40 cellular contexts compared by ENCODE assay signal in the genomic region with DNA sequence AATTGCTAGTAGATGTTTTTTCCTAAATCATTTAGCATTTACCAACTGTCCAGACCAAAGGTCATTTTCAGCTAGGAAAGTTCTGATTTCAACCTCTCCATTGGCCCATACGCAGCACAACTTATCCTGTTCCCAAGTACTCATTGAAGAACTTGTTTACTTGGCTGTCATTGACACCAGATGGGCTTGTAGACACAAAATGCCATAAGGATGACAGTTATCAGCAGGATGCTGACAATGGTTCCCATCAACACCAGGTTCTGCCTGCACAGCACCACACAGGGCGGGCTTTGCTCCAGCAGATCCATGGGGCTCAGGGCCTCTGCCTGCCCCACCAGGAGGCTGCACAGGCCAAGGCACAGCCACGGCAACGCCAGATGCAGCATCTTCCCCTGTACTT. TPM values are rescaled to one million over a fixed set of nuclear protein-coding genes. Genes with fewer than 3 reads are reported as not detected.
A peak's percentile ranks its signal among the peaks of the same experiment; 100 is the strongest.
DNase-seq lines count a peak whose midpoint lies in the region; ATAC-seq, FAIRE-seq and TF ChIP-seq lines count a peak whose summit lies in the region.
"Had no signal": no experiment of that assay in that cellular context is flagged by ENCODE, and none has a peak within 500 bp of the region (broad histone marks: within the 10 kb centered on the region; RNA-seq: fewer than 3 reads in every experiment).

No MANE protein-coding gene starts in this region.

- FAIRE-seq in HepG2 (lab: Jason Lieb, UNC): no peak
- FAIRE-seq: A549, astrocyte, GM18507, GM19239, H1, small intestine had no signal

- TF ChIP-seq RAD21 in HepG2 (CRISPR knock-in tag; IDR thresholded peaks at IDR 0.05): no peak

- TF ChIP-seq POLR2A in HepG2 (IDR thresholded peaks at IDR 0.05; ENCODE audit: insufficient read depth in 1 of 2, low read depth in 2 of 2, low read length in 2 of 2) (no peak), right lobe of liver (IDR thresholded peaks at IDR 0.05) (no peak)

- H3K4me1 ChIP-seq in HepG2 (ENCODE audit: insufficient read depth, low read length) (no peaks in the 10 kb centered on the region), right lobe of liver (no peaks in the 10 kb centered on the region)
- H3K4me1 ChIP-seq: A549; BLaER1 treated with 17β-estradiol and CSF1 and Interleukin-3, amounts not matched to agents 10 nM and 100 nM; esophagus muscularis mucosa; upper lobe of right lung had no signal

- peak; percentile 5 for DNase-seq in HepG2 (ENCODE audit: low spot score)
- DNase-seq in right lobe of liver: no peak
- DNase-seq in NCI-H69 (lab: John Stamatoyannopoulos, UW): peak; percentile 21
- DNase-seq in fibroblast of villous mesenchyme (ENCODE audit: low read depth): peak; percentile 24
- DNase-seq in NCI-H524 (lab: John Stamatoyannopoulos, UW): no peak
- no peak for DNase-seq in NCI-H226
- DNase-seq in NCI-H2081 (lab: John Stamatoyannopoulos, UW): no peak
- no peak for DNase-seq in inferior parietal cortex (ENCODE audit: extremely low spot score)
- DNase-seq: activated CD4-positive, alpha-beta memory T cell treated with anti-CD3 and anti-CD28 coated beads, Interleukin-2, amount 10 ng/mL, durations not matched to agents 7 days and 5 days; activated CD4-positive, CD25-positive, alpha-beta regulatory T cell treated with anti-CD3 and anti-CD28 coated beads, Interleukin-2, amount 50 U/mL, for 72 hours; activated CD8-positive, alpha-beta memory T cell treated with anti-CD3 and anti-CD28 coated beads, Interleukin-2, amount 50 U/mL, for 4 hours; activated naive CD4-positive, alpha-beta T cell; activated naive CD8-positive, alpha-beta T cell treated with anti-CD3 and anti-CD28 coated beads, Interleukin-2, amount 50 U/mL, for 24 hours; COR-L47; dermis blood vessel endothelial cell; DND-41; hippocampal formation; KBM-7; left colon; NCI-H1105; NCI-H1930; NCI-H748 treated with DMSO at 0.1 percent for 48 hours; retina; SHP77; small intestine; stimulated activated naive CD4-positive, alpha-beta T cell; upper lobe of right lung had no signal

- TF ChIP-seq CTCF in HepG2 (CRISPR knock-in tag; IDR thresholded peaks at IDR 0.05) (no peak), right lobe of liver (IDR thresholded peaks at IDR 0.05) (no peak), fibroblast of villous mesenchyme (IDR thresholded peaks at IDR 0.05; ENCODE audit: insufficient read depth, low read depth, low read length) (no peak)

- 100% methylated on average over 4 of the region's 4 CpGs for WGBS in HepG2 (ENCODE audit: low lambda C conversion rate)
- 88% methylated on average over 4 of the region's 4 CpGs for WGBS in right lobe of liver (ENCODE audit: insufficient coverage, low coverage, low lambda C conversion rate, missing lambda C conversion rate)

- no peak overlapping the region for H3K4me3 ChIP-seq in HepG2 (replicated peaks in 1 of 3; ENCODE audit: insufficient read depth in 1 of 3, low read depth in 2 of 3, low read length in 3 of 3)
- no peak overlapping the region for H3K4me3 ChIP-seq in right lobe of liver
- no peak overlapping the region for H3K4me3 ChIP-seq in fibroblast of villous mesenchyme (ENCODE audit: low read depth, low read length)
- H3K4me3 ChIP-seq: A549; BLaER1 treated with 17β-estradiol and CSF1 and Interleukin-3, amounts not matched to agents 10 nM and 100 nM; esophagus muscularis mucosa; upper lobe of right lung had no signal

- H3K9ac ChIP-seq in HepG2 (ENCODE audit: insufficient read depth, low read depth, low read length): no peak overlapping the region
- H3K9ac ChIP-seq: BLaER1 treated with 17β-estradiol and CSF1 and Interleukin-3, amounts not matched to agents 10 nM and 100 nM had no signal

- H3K36me3 ChIP-seq in HepG2 (replicated peaks in 1 of 2; ENCODE audit: control insufficient read depth in 1 of 2, insufficient read depth in 2 of 2, low read length in 2 of 2) (peaks cover 3 to 23% of the 10 kb centered on the region in 2 experiments; a peak in 3 of 5 replicates), right lobe of liver (peaks cover 0 to 10% (median 8%) of the 10 kb centered on the region in 4 donors)

- H3K27me3 ChIP-seq in HepG2 (ENCODE audit: control insufficient read depth in 1 of 2, insufficient read depth in 2 of 2, low read length in 2 of 2) (no peaks in the 10 kb centered on the region), right lobe of liver (no peaks in the 10 kb centered on the region)
- H3K27me3 ChIP-seq: BLaER1 treated with 17β-estradiol and CSF1 and Interleukin-3, amounts not matched to agents 10 nM and 100 nM; esophagus muscularis mucosa; upper lobe of right lung had no signal

- POLR2A ChIA-PET in HepG2 (lab: Yijun Ruan, JAX): no interaction called here

- H2AFZ ChIP-seq in HepG2 (ENCODE audit: low read length): no peak overlapping the region

- no TSS peak for BruUV-seq in HepG2 (replicated peaks; lab: Mats Ljungman, UMichigan)

- TF ChIP-seq EP300 in HepG2 (IDR thresholded peaks at IDR 0.05; ENCODE audit: low read depth in 2 of 2, low read length in 2 of 2) (no peak), HepG2 (CRISPR knock-in tag; IDR thresholded peaks at IDR 0.05; ENCODE audit: borderline replicate concordance) (no peak)

- in situ Hi-C loops in HepG2 (cut with HindIII; ENCODE audit: extremely low pct_ligation_motif_present, low pct_unique_long_range_greater_than_20kb): no loop called here

- H3K27ac ChIP-seq in HepG2 (ENCODE audit: extremely low read length, insufficient read depth, low read length) (no peak overlapping the region), right lobe of liver (no peak overlapping the region)
- H3K27ac ChIP-seq: A549; BLaER1 treated with 17β-estradiol and CSF1 and Interleukin-3, amounts not matched to agents 10 nM and 100 nM; esophagus muscularis mucosa; upper lobe of right lung had no signal

- CTCF ChIA-PET in HepG2 (lab: Yijun Ruan, JAX; ENCODE audit: low intra/inter-chr PET ratio, low total read pairs): no interaction called here

- H3K9me3 ChIP-seq in HepG2 (ENCODE audit: low read length) (no peaks in the 10 kb centered on the region), right lobe of liver (no peaks in the 10 kb centered on the region)
- H3K9me3 ChIP-seq: esophagus muscularis mucosa, upper lobe of right lung had no signal

- intact Hi-C loops in HepG2 (cut with micrococcal nuclease; ENCODE audit: unreplicated experiment) (no loop called here), right lobe of liver (cut with DNase I) (no loop called here)

- H4K20me1 ChIP-seq in HepG2 (ENCODE audit: insufficient read depth, low read length): no peaks in the 10 kb centered on the region

- no peaks in the 10 kb centered on the region for H3K79me2 ChIP-seq in HepG2 (ENCODE audit: insufficient read depth, low read length)

- no peak overlapping the region for H3K4me2 ChIP-seq in HepG2 (ENCODE audit: low read depth, low read length)
- H3K4me2 ChIP-seq: A549; BLaER1 treated with 17β-estradiol and CSF1 and Interleukin-3, amounts not matched to agents 10 nM and 100 nM had no signal

- no peak for ATAC-seq in HepG2
- no peak for ATAC-seq in right lobe of liver
- ATAC-seq: A549; activated naive CD8-positive, alpha-beta T cell treated with anti-CD3 and anti-CD28 coated beads, Interleukin-2, amount 50 U/mL, for 24 hours; left colon; Panc1; upper lobe of right lung had no signal

RNA-seq across cellular contexts. Expression of a gene that starts 36.5 kb away (rescaled TPM):
- total RNA-seq in HepG2 (2016; rRNA removed; fragmentation: Illumina TruSeq; extraction: Trizol): not detected in 2 replicates
- total RNA-seq in HepG2 (2016; cell fraction: cytosol; rRNA removed; fragmentation: Illumina TruSeq; extraction: Trizol; ENCODE audit: low read depth): not detected in 2 replicates
- total RNA-seq in HepG2 (2016; cell fraction: insoluble cytoplasmic fraction; rRNA removed; fragmentation: Illumina TruSeq; extraction: Trizol): not detected in 2 replicates
- total RNA-seq in HepG2 (2016; cell fraction: membrane; rRNA removed; fragmentation: Illumina TruSeq; extraction: Trizol): not detected in 2 replicates
- not detected in 2 replicates for total RNA-seq in HepG2 (2016; cell fraction: nucleus; rRNA removed; fragmentation: Illumina TruSeq; extraction: Trizol)
- polyA plus RNA-seq in HepG2 (2011; rRNA removed): not detected in 2 replicates
- not detected in 2 replicates for polyA plus RNA-seq in HepG2 (2011; cell fraction: cytosol; rRNA removed)
- not detected in 2 replicates for polyA plus RNA-seq in HepG2 (2011; cell fraction: nucleus; rRNA removed)
- polyA plus RNA-seq in HepG2 (2012): not detected in 2 replicates
- polyA plus RNA-seq in HepG2 (2016; cell fraction: cytosol; fragmentation: Illumina TruSeq; extraction: Trizol; ENCODE audit: low read depth): not detected in 2 replicates
- polyA plus RNA-seq in HepG2 (2016; cell fraction: insoluble cytoplasmic fraction; fragmentation: Illumina TruSeq; extraction: Trizol; ENCODE audit: low read depth): not detected in 2 replicates
- not detected in 2 replicates for polyA plus RNA-seq in HepG2 (2016; cell fraction: membrane; fragmentation: Illumina TruSeq; extraction: Trizol; ENCODE audit: low read depth)
- polyA plus RNA-seq in HepG2 (2016; cell fraction: nucleus; fragmentation: Illumina TruSeq; extraction: Trizol; ENCODE audit: insufficient read depth, low read depth): not detected in 2 replicates
- not detected in 2 replicates for polyA minus RNA-seq in HepG2 (2011; rRNA and poly(A)+ RNA removed; ENCODE audit: low replicate concordance)
- polyA minus RNA-seq in HepG2 (2011; cell fraction: cytosol; rRNA and poly(A)+ RNA removed): not detected in 2 replicates
- not detected in 2 replicates for polyA minus RNA-seq in HepG2 (2011; cell fraction: nucleus; rRNA and poly(A)+ RNA removed)
- not detected for total RNA-seq in right lobe of liver
- under 0.01 TPM in 1 of 2 replicates, not detected in the other for total RNA-seq in fibroblast of villous mesenchyme
- total RNA-seq: activated CD4-positive, alpha-beta memory T cell treated with anti-CD3 and anti-CD28 coated beads, Interleukin-2, amount 10 ng/mL, durations not matched to agents 7 days and 5 days; astrocyte; cardiac septum; dermis blood vessel endothelial cell; esophagus muscularis mucosa; H1; HT-29; left colon; M059J; osteocyte; temporal lobe; upper lobe of right lung had no signal
- polyA plus RNA-seq: A549, H1, small intestine had no signal

RNA-seq across cellular contexts. Expression of a gene that starts 42.3 kb away (rescaled TPM):
- total RNA-seq in HepG2 (2016; rRNA removed; fragmentation: Illumina TruSeq; extraction: Trizol): 29.3 and 48.0 TPM in 2 replicates
- total RNA-seq in HepG2 (2016; cell fraction: cytosol; rRNA removed; fragmentation: Illumina TruSeq; extraction: Trizol; ENCODE audit: low read depth): 7.9 and 9.8 TPM in 2 replicates
- total RNA-seq in HepG2 (2016; cell fraction: insoluble cytoplasmic fraction; rRNA removed; fragmentation: Illumina TruSeq; extraction: Trizol): 32.7 and 43.1 TPM in 2 replicates
- total RNA-seq in HepG2 (2016; cell fraction: membrane; rRNA removed; fragmentation: Illumina TruSeq; extraction: Trizol): 16.2 and 17.0 TPM in 2 replicates
- total RNA-seq in HepG2 (2016; cell fraction: nucleus; rRNA removed; fragmentation: Illumina TruSeq; extraction: Trizol): 13.7 and 14.8 TPM in 2 replicates
- polyA plus RNA-seq in HepG2 (2011; rRNA removed): 40.1 and 52.0 TPM in 2 replicates
- 18.8 and 23.8 TPM in 2 replicates for polyA plus RNA-seq in HepG2 (2011; cell fraction: cytosol; rRNA removed)
- polyA plus RNA-seq in HepG2 (2011; cell fraction: nucleus; rRNA removed): 13.6 and 18.8 TPM in 2 replicates
- polyA plus RNA-seq in HepG2 (2012): 19.1 and 21.2 TPM in 2 replicates
- 3.8 and 5.5 TPM in 2 replicates for polyA plus RNA-seq in HepG2 (2016; cell fraction: cytosol; fragmentation: Illumina TruSeq; extraction: Trizol; ENCODE audit: low read depth)
- polyA plus RNA-seq in HepG2 (2016; cell fraction: insoluble cytoplasmic fraction; fragmentation: Illumina TruSeq; extraction: Trizol; ENCODE audit: low read depth): 50.7 and 55.1 TPM in 2 replicates
- polyA plus RNA-seq in HepG2 (2016; cell fraction: membrane; fragmentation: Illumina TruSeq; extraction: Trizol; ENCODE audit: low read depth): 9.8 and 10.0 TPM in 2 replicates
- 17.9 and 19.4 TPM in 2 replicates for polyA plus RNA-seq in HepG2 (2016; cell fraction: nucleus; fragmentation: Illumina TruSeq; extraction: Trizol; ENCODE audit: insufficient read depth, low read depth)
- polyA minus RNA-seq in HepG2 (2011; rRNA and poly(A)+ RNA removed; ENCODE audit: low replicate concordance): 27.0 and 148 TPM in 2 replicates
- 21.1 and 25.7 TPM in 2 replicates for polyA minus RNA-seq in HepG2 (2011; cell fraction: cytosol; rRNA and poly(A)+ RNA removed)
- polyA minus RNA-seq in HepG2 (2011; cell fraction: nucleus; rRNA and poly(A)+ RNA removed): 22.0 and 23.3 TPM in 2 replicates
- total RNA-seq in right lobe of liver: 10 to 100 TPM in 5 of 6 experiments, 1 to 10 TPM in 1; 7.3 to 19.9 (median 13.4) TPM
- total RNA-seq in fibroblast of villous mesenchyme: 27.2 and 33.8 TPM in 2 replicates

Comparison
In these comparisons a context has a peak if more than half of its experiments do, and no peak if none do; other contexts are left out.
1. DNase-seq: peak in HepG2 (single experiment), NCI-H69 (single experiment) and fibroblast of villous mesenchyme (single experiment); none in right lobe of liver (0 of 3), NCI-H524 (0 of 2), NCI-H226 (single experiment), NCI-H2081 (0 of 2) and inferior parietal cortex (single experiment).